In genomic region chr10:96698305-96698704, GRCh38 we compare ENCODE assay signal across 1 cellular context. TPM values are rescaled to one million over a fixed set of nuclear protein-coding genes. Genes with fewer than 3 reads are reported as not detected.
"Had no signal": no experiment of that assay in that cellular context is flagged by ENCODE, and none has a peak within 500 bp of the region (broad histone marks: within the 10 kb centered on the region; RNA-seq: fewer than 3 reads in every experiment).

No MANE protein-coding gene starts in this region.

RNA-seq across cellular contexts. Expression of gene PIK3AP1, which starts 22.0 kb away (rescaled TPM):
- total RNA-seq: dermis blood vessel endothelial cell had no signal
